ENCODE assay signal across 10 cellular contexts in genomic region chr5:149616727-149617284, GRCh38. TPM values are rescaled to one million over a fixed set of nuclear protein-coding genes. Genes with fewer than 3 reads are reported as not detected.
DNase-seq lines count a peak whose midpoint lies in the region; ATAC-seq, FAIRE-seq and TF ChIP-seq lines count a peak whose summit lies in the region.
"Had no signal": no experiment of that assay in that cellular context is flagged by ENCODE, and none has a peak within 500 bp of the region (broad histone marks: within the 10 kb centered on the region; RNA-seq: fewer than 3 reads in every experiment).

No MANE protein-coding gene starts in this region.

- H3K36me3 Mint-ChIP-seq in activated T-cell treated with anti-CD3 and anti-CD28 coated beads, Interleukin-2, amount 50 U/mL, for 4 hours (ENCODE audit: insufficient read depth), result no peaks in the 10 kb centered on the region

- no peaks in the 10 kb centered on the region for H3K27me3 Mint-ChIP-seq in activated T-cell treated with anti-CD3 and anti-CD28 coated beads, Interleukin-2, amount 50 U/mL, for 4 hours (ENCODE audit: low read depth)
- no peaks in the 10 kb centered on the region for H3K27me3 Mint-ChIP-seq in stimulated activated naive CD8-positive, alpha-beta T cell treated with anti-CD3 and anti-CD28 coated beads, Interleukin-15, amount 100 ng/mL, for 72 hours

- FAIRE-seq in GM12891 (lab: Jason Lieb, UNC), result no peak

- no peak overlapping the region for H3K4me3 Mint-ChIP-seq in activated T-cell treated with anti-CD3 and anti-CD28 coated beads, Interleukin-2, amount 50 U/mL, for 4 hours
- no peak overlapping the region for H3K4me3 Mint-ChIP-seq in stimulated activated naive CD8-positive, alpha-beta T cell treated with anti-CD3 and anti-CD28 coated beads, Interleukin-15, amount 100 ng/mL, for 72 hours

- no peak overlapping the region for H3K27ac Mint-ChIP-seq in stimulated activated naive CD8-positive, alpha-beta T cell treated with anti-CD3 and anti-CD28 coated beads, Interleukin-15, amount 100 ng/mL, for 72 hours

- TF ChIP-seq POLR2A in GM12891 (IDR thresholded peaks at IDR 0.05; ENCODE audit: low read depth, low read length), result no peak

- no peaks in the 10 kb centered on the region for H3K4me1 Mint-ChIP-seq in activated T-cell treated with anti-CD3 and anti-CD28 coated beads, Interleukin-2, amount 50 U/mL, for 4 hours (ENCODE audit: low read depth)
- peaks cover 31% of the 10 kb centered on the region for H3K4me1 Mint-ChIP-seq in stimulated activated naive CD8-positive, alpha-beta T cell treated with anti-CD3 and anti-CD28 coated beads, Interleukin-15, amount 100 ng/mL, for 72 hours

- DNase-seq in activated T-cell treated with anti-CD3 and anti-CD28 coated beads, Interleukin-2, amount 50 U/mL, for 4 hours, result no peak
- no peak for DNase-seq in activated T-cell treated with anti-CD3 and anti-CD28 coated beads, Interleukin-2, amount 50 U/mL, for 1 hour
- peak; percentile 18 to 56 for DNase-seq in stimulated activated naive CD8-positive, alpha-beta T cell treated with anti-CD3 and anti-CD28 coated beads, Interleukin-15, amount 100 ng/mL, for 72 hours
- DNase-seq in NCI-H2196 (lab: John Stamatoyannopoulos, UW; ENCODE audit: unreplicated experiment) (no peak), GM12891 (ENCODE audit: insufficient read length, low spot score) (no peak), NCI-H446 (lab: John Stamatoyannopoulos, UW) (no peak)
- DNase-seq: NCI-H146, SHP77 had no signal

- H3K9me3 Mint-ChIP-seq in activated T-cell treated with anti-CD3 and anti-CD28 coated beads, Interleukin-2, amount 50 U/mL, for 4 hours, result no peaks in the 10 kb centered on the region
- H3K9me3 Mint-ChIP-seq in stimulated activated naive CD8-positive, alpha-beta T cell treated with anti-CD3 and anti-CD28 coated beads, Interleukin-15, amount 100 ng/mL, for 72 hours, result no peaks in the 10 kb centered on the region

- ATAC-seq in activated T-cell treated with anti-CD3 and anti-CD28 coated beads, Interleukin-2, amount 50 U/mL, for 4 hours, result peak; percentile 69 to 72
- ATAC-seq in GM21619 (IDR thresholded peaks at IDR 0.05; ENCODE audit: unreplicated experiment) (peak; percentile 68), HG03460 (IDR thresholded peaks at IDR 0.05; ENCODE audit: unreplicated experiment) (peak; percentile 77)
- ATAC-seq in stimulated activated naive CD8-positive, alpha-beta T cell treated with anti-CD3 and anti-CD28 coated beads, Interleukin-15, amount 100 ng/mL, for 72 hours, result peak; percentile 94

TF ChIP-seq in GM12891, 5 proteins besides CTCF, POLR2A, EP300 and RAD21:
- TF ChIP-seq POLR2AphosphoS5 (IDR thresholded peaks at IDR 0.05; ENCODE audit: low read depth, low read length) (no peak), PAX5 (IDR thresholded peaks at IDR 0.05; ENCODE audit: insufficient read depth, low read length, severe bottlenecking) (no peak), TAF1 (IDR thresholded peaks at IDR 0.05; ENCODE audit: low read depth, low read length) (no peak), SPI1 (IDR thresholded peaks at IDR 0.05; ENCODE audit: low read depth, low read length) (no peak), POU2F2 (IDR thresholded peaks at IDR 0.05; ENCODE audit: low read depth, low read length) (no peak)

RNA-seq across cellular contexts. Expression of gene ARHGEF37, which starts 35.5 kb away (rescaled TPM):
- under 1 TPM; 0.08 to 0.53 (median 0.52) TPM for total RNA-seq in activated T-cell treated with anti-CD3 and anti-CD28 coated beads, Interleukin-2, amount 50 U/mL, for 4 hours
- polyA plus RNA-seq in GM12891 (2012; ENCODE audit: low read depth, missing spikeins), result 0.09 TPM

Comparison
In these comparisons a context has a peak if more than half of its experiments do, and no peak if none do; other contexts are left out.
1. DNase-seq: peak in stimulated activated naive CD8-positive, alpha-beta T cell treated with anti-CD3 and anti-CD28 coated beads, Interleukin-15, amount 100 ng/mL, for 72 hours (2 of 2); none in activated T-cell treated with anti-CD3 and anti-CD28 coated beads, Interleukin-2, amount 50 U/mL, for 4 hours (single experiment), activated T-cell treated with anti-CD3 and anti-CD28 coated beads, Interleukin-2, amount 50 U/mL, for 1 hour (single experiment), NCI-H2196 (single experiment), GM12891 (single experiment) and NCI-H446 (0 of 2).
2. Peak in every context shown above with its lines, with median percentiles within 50 percentile points of each other: ATAC-seq.